In genomic region chr6:31152776-31153175, GRCh38 we compare ENCODE assay signal across 31 cellular contexts. TPM values are rescaled to one million over a fixed set of nuclear protein-coding genes. Genes with fewer than 3 reads are reported as not detected.
"Had no signal": no experiment of that assay in that cellular context is flagged by ENCODE, and none has a peak within 500 bp of the region (broad histone marks: within the 10 kb centered on the region; RNA-seq: fewer than 3 reads in every experiment).

No MANE protein-coding gene starts in this region.

- H3K36me3 Mint-ChIP-seq: natural killer cell treated with Interleukin-12 subunit alpha and Interleukin-12 subunit beta and Interleukin-15 and Interleukin-18, amount 100 ng/mL, for 72 hours had no signal

- FAIRE-seq: TTC549 had no signal

- H3K27ac Mint-ChIP-seq: activated naive CD4-positive, alpha-beta T cell treated with anti-CD3 and anti-CD28 coated beads, Interleukin-2, amount 10 ng/mL, durations not matched to agents 7 days and 5 days; endodermal cell; natural killer cell treated with Interleukin-12 subunit alpha and Interleukin-12 subunit beta and Interleukin-15 and Interleukin-18, amount 100 ng/mL, for 72 hours had no signal

- H3K4me3 Mint-ChIP-seq: activated naive CD4-positive, alpha-beta T cell treated with anti-CD3 and anti-CD28 coated beads, Interleukin-2, amount 10 ng/mL, durations not matched to agents 7 days and 5 days; activated T-cell treated with anti-CD3 and anti-CD28 coated beads, Interleukin-2, amount 50 U/mL, for 4 hours; endodermal cell; natural killer cell treated with Interleukin-12 subunit alpha and Interleukin-12 subunit beta and Interleukin-15 and Interleukin-18, amount 100 ng/mL, for 72 hours had no signal

- H3K27ac ChIP-seq: body of pancreas, cardiac muscle cell, esophagus squamous epithelium, gastrocnemius medialis, lower lobe of right lung, sigmoid colon, upper lobe of left lung, WERI-Rb-1 had no signal

- DNase-seq: activated CD4-positive, alpha-beta T cell treated with anti-CD3 and anti-CD28 coated beads, Interleukin-2, amount 50 U/mL, for 1 hour; activated CD4-positive, CD25-positive, alpha-beta regulatory T cell treated with anti-CD3 and anti-CD28 coated beads, Interleukin-2, amount 50 U/mL, for 72 hours; activated CD8-positive, alpha-beta memory T cell treated with anti-CD3 and anti-CD28 coated beads, Interleukin-2, amount 50 U/mL, for 48 hours; activated effector memory CD4-positive, alpha-beta T cell treated with Interleukin-2 at 50 U/mL for 16 hours; activated naive CD4-positive, alpha-beta T cell treated with anti-CD3 and anti-CD28 coated beads, Interleukin-2, amount 10 ng/mL, durations not matched to agents 7 days and 5 days; activated T-cell treated with anti-CD3 and anti-CD28 coated beads, Interleukin-2, amount 50 U/mL, for 4 hours; amygdala; body of pancreas; cortex of kidney; endodermal cell; esophagus squamous epithelium; gastrocnemius medialis; head of caudate nucleus; hypothalamus; left colon; lower lobe of right lung; midbrain; occipital lobe; retina; sigmoid colon; stimulated activated CD4-positive, alpha-beta T cell treated with anti-CD3 and anti-CD28 coated beads, Interleukin-2, amount 100 ng/mL, for 48 hours; stimulated activated CD8-positive, alpha-beta memory T cell treated with anti-CD3 and anti-CD28 coated beads, Interleukin-4, amount 100 ng/mL, for 48 hours; stimulated activated naive CD4-positive, alpha-beta T cell; upper lobe of left lung; WERI-Rb-1 had no signal

- H3K4me3 ChIP-seq: body of pancreas, cardiac muscle cell, esophagus squamous epithelium, gastrocnemius medialis, lower lobe of right lung, sigmoid colon, upper lobe of left lung had no signal

- H3K27me3 Mint-ChIP-seq: activated naive CD4-positive, alpha-beta T cell treated with anti-CD3 and anti-CD28 coated beads, Interleukin-2, amount 10 ng/mL, durations not matched to agents 7 days and 5 days; natural killer cell treated with Interleukin-12 subunit alpha and Interleukin-12 subunit beta and Interleukin-15 and Interleukin-18, amount 100 ng/mL, for 72 hours had no signal

- H3K27me3 ChIP-seq: body of pancreas, cardiac muscle cell, esophagus squamous epithelium, gastrocnemius medialis, sigmoid colon, upper lobe of left lung had no signal

- H3K36me3 ChIP-seq: cardiac muscle cell had no signal

- ATAC-seq: activated T-cell treated with anti-CD3 and anti-CD28 coated beads, Interleukin-2, amount 50 U/mL, for 4 hours; body of pancreas; gastrocnemius medialis; left colon; lower lobe of right lung; natural killer cell treated with Interleukin-12 subunit alpha and Interleukin-12 subunit beta and Interleukin-15 and Interleukin-18, amount 100 ng/mL, for 72 hours; SK-N-SH treated with all-trans-retinoic acid at 6 μM for 48 hours had no signal

- H3K9me3 Mint-ChIP-seq: activated naive CD4-positive, alpha-beta T cell treated with anti-CD3 and anti-CD28 coated beads, Interleukin-2, amount 10 ng/mL, durations not matched to agents 7 days and 5 days; activated T-cell treated with anti-CD3 and anti-CD28 coated beads, Interleukin-2, amount 50 U/mL, for 4 hours; endodermal cell; natural killer cell treated with Interleukin-12 subunit alpha and Interleukin-12 subunit beta and Interleukin-15 and Interleukin-18, amount 100 ng/mL, for 72 hours had no signal

RNA-seq across cellular contexts. Expression of gene PSORS1C2, which starts 13.9 kb away (rescaled TPM):
- total RNA-seq: activated CD8-positive, alpha-beta memory T cell treated with anti-CD3 and anti-CD28 coated beads for 36 hours; activated T-cell treated with anti-CD3 and anti-CD28 coated beads, Interleukin-2, amount 50 U/mL, for 4 hours; body of pancreas; cardiac muscle cell; cerebellum; endodermal cell; gastrocnemius medialis; left colon; lower lobe of right lung; natural killer cell treated with Interleukin-12 subunit alpha and Interleukin-12 subunit beta and Interleukin-15 and Interleukin-18, amount 100 ng/mL, for 72 hours; occipital lobe; sigmoid colon; upper lobe of left lung had no signal
- polyA plus RNA-seq: cardiac muscle cell, sigmoid colon had no signal

RNA-seq across cellular contexts. Expression of gene POU5F1, which starts 17.7 kb away (rescaled TPM):
- total RNA-seq: cerebellum, gastrocnemius medialis, occipital lobe had no signal
- polyA plus RNA-seq: cardiac muscle cell had no signal

RNA-seq across cellular contexts. Expression of gene CDSN, which starts 32.5 kb away (rescaled TPM):
- total RNA-seq: activated CD8-positive, alpha-beta memory T cell treated with anti-CD3 and anti-CD28 coated beads for 36 hours; activated T-cell treated with anti-CD3 and anti-CD28 coated beads, Interleukin-2, amount 50 U/mL, for 4 hours; body of pancreas; cardiac muscle cell; cerebellum; endodermal cell; gastrocnemius medialis; left colon; lower lobe of right lung; natural killer cell treated with Interleukin-12 subunit alpha and Interleukin-12 subunit beta and Interleukin-15 and Interleukin-18, amount 100 ng/mL, for 72 hours; occipital lobe; sigmoid colon; upper lobe of left lung had no signal
- polyA plus RNA-seq: cardiac muscle cell, sigmoid colon had no signal
